ENCODE assay signal across 8 cellular contexts in genomic region chr10:75552171-75552570, GRCh38.
"Had no signal": no experiment of that assay in that cellular context is flagged by ENCODE, and none has a peak within 500 bp of the region (broad histone marks: within the 10 kb centered on the region; RNA-seq: fewer than 3 reads in every experiment).

No MANE protein-coding gene starts in this region.

- DNase-seq: GM23248, GOT3, H7, HFFc6, KG1 had no signal

- H3K36me3 ChIP-seq: HAP-1 had no signal

- H3K27ac ChIP-seq: GM23248, HL-60 had no signal

- H2AFZ ChIP-seq: GM23248 had no signal

- H3K9ac ChIP-seq: GM23248 had no signal

- H3K4me1 ChIP-seq: HAP-1 had no signal

- ATAC-seq: HCT116 had no signal

- H3K9me3 ChIP-seq: HAP-1 had no signal

- H3K4me3 ChIP-seq: GM23248, HAP-1 had no signal
